Comparison of ENCODE assay signal across 18 cellular contexts in genomic region chr5:168332042-168332441, GRCh38.
"Had no signal": no experiment of that assay in that cellular context is flagged by ENCODE, and none has a peak within 500 bp of the region (broad histone marks: within the 10 kb centered on the region; RNA-seq: fewer than 3 reads in every experiment).

No MANE protein-coding gene starts in this region.

- H3K36me3 Mint-ChIP-seq: activated naive CD8-positive, alpha-beta T cell; mesothelial cell of epicardium; stimulated activated naive B cell treated with anti-CD40 and anti-IgM and Interleukin-4, amounts not matched to agents 10 μg/mL and 1 μg/mL and 100 μg/mL, for 72 hours had no signal

- H2AFZ ChIP-seq: hepatocyte had no signal

- H3K36me3 ChIP-seq: left lung, spleen, thoracic aorta, upper lobe of right lung had no signal

- H3K9me3 Mint-ChIP-seq: activated T-cell treated with anti-CD3 and anti-CD28 coated beads, Interleukin-2, amount 50 U/mL, for 4 hours; effector memory CD8-positive, alpha-beta T cell; mesothelial cell of epicardium; nephron; stimulated activated naive B cell treated with anti-CD40 and anti-IgM and Interleukin-4, amounts not matched to agents 10 μg/mL and 1 μg/mL and 100 μg/mL, for 72 hours had no signal

- H3K4me3 Mint-ChIP-seq: activated naive CD8-positive, alpha-beta T cell; activated T-cell treated with anti-CD3 and anti-CD28 coated beads, Interleukin-2, amount 50 U/mL, for 4 hours; effector memory CD8-positive, alpha-beta T cell; mesothelial cell of epicardium; nephron; stimulated activated naive B cell treated with anti-CD40 and anti-IgM and Interleukin-4, amounts not matched to agents 10 μg/mL and 1 μg/mL and 100 μg/mL, for 72 hours had no signal

- ATAC-seq: effector memory CD8-positive, alpha-beta T cell; left lung; stimulated activated naive B cell treated with anti-CD40 and anti-IgM and Interleukin-4, amounts not matched to agents 10 μg/mL and 1 μg/mL and 100 μg/mL, for 72 hours; upper lobe of right lung had no signal

- H3K27ac ChIP-seq: hepatocyte, left lung, spleen, thoracic aorta, upper lobe of right lung had no signal

- H3K9me3 ChIP-seq: left lung, spleen, thoracic aorta, upper lobe of right lung had no signal

- DNase-seq: activated CD4-positive, alpha-beta T cell treated with anti-CD3 and anti-CD28 coated beads, Interleukin-2, amount 50 U/mL, for 1 hour; activated CD8-positive, alpha-beta memory T cell treated with anti-CD3 and anti-CD28 coated beads, Interleukin-2, amount 50 U/mL, for 4 hours; activated effector memory CD4-positive, alpha-beta T cell treated with Interleukin-2 at 50 U/mL for 16 hours; activated T-cell treated with anti-CD3 and anti-CD28 coated beads, Interleukin-2, amount 50 U/mL, for 4 hours; dermis blood vessel endothelial cell; effector memory CD8-positive, alpha-beta T cell; foreskin fibroblast; left lung; stimulated activated naive B cell treated with anti-CD40 and anti-IgM and Interleukin-4, amounts not matched to agents 10 μg/mL and 1 μg/mL and 100 μg/mL, for 72 hours; T-helper 1 cell; T-helper 9 cell; upper lobe of right lung had no signal

- H3K27ac Mint-ChIP-seq: activated naive CD8-positive, alpha-beta T cell; effector memory CD8-positive, alpha-beta T cell; mesothelial cell of epicardium; nephron; stimulated activated naive B cell treated with anti-CD40 and anti-IgM and Interleukin-4, amounts not matched to agents 10 μg/mL and 1 μg/mL and 100 μg/mL, for 72 hours had no signal

- H3K4me2 ChIP-seq: hepatocyte had no signal

- H3K27me3 ChIP-seq: hepatocyte, left lung, upper lobe of right lung had no signal

- H3K4me3 ChIP-seq: hepatocyte, left lung, spleen, thoracic aorta, upper lobe of right lung had no signal

- H3K4me1 ChIP-seq: spleen had no signal
